8 cellular contexts compared by ENCODE assay signal in the genomic region with DNA sequence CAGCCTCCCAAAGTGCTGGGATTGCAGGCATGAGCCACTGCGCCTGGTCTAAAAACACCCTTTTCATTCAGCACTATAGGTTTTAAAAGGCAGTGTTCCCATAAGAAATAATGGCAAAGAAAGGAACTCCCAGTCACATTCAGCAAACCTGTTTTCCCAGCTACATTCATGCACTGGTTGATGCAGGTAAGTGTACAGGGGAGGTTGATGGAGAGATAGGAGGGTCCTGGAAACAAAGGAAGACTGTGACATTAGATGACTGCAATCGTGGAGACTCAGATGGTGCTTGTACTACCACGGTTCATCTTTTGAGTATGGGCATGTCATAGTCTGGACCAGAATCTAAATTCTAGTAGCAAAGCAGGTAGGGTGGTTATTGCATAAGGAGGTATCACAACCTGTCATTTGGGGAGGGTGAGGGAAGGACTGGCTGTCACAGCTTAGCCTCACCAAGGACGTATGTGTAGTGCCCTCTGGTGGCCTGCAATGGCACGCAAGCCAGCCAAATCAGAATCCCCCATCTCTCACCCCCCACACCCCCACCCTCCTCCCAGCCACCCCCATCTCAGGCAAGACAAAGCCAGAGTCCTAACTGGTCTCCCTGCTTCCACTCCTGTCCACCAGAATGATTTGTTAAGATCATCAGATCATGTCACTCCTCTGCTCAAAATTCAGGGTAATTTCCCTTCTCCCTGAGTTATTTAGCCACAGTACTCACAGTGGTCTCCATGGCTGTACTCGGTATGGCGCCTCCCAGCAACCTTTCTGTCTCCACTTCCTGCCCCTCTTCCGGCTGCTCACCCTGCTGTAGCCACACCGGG. TPM values are rescaled to one million over a fixed set of nuclear protein-coding genes. Genes with fewer than 3 reads are reported as not detected.
DNase-seq lines count a peak whose midpoint lies in the region; ATAC-seq lines count a peak whose summit lies in the region.

No MANE protein-coding gene starts in this region.

- no peaks in the 10 kb centered on the region for H3K9me3 Mint-ChIP-seq in activated CD4-positive, alpha-beta T cell treated with anti-CD3 and anti-CD28 coated beads, Interleukin-2, amount 10 ng/mL, durations not matched to agents 7 days and 5 days

- DNase-seq in COLO829 (ENCODE audit: low spot score), result peak; percentile 20
- DNase-seq in NCI-H2196 (lab: John Stamatoyannopoulos, UW; ENCODE audit: unreplicated experiment), result peak; percentile 36
- DNase-seq in activated CD4-positive, alpha-beta T cell treated with anti-CD3 and anti-CD28 coated beads, Interleukin-2, amount 10 ng/mL, durations not matched to agents 7 days and 5 days, result peak; percentile 80
- peak; percentile 66 for DNase-seq in dermis blood vessel endothelial cell
- DNase-seq in mesenchymal stem cell, result peak; percentile 56
- DNase-seq in stimulated activated CD8-positive, alpha-beta memory T cell treated with anti-CD3 and anti-CD28 coated beads, Interleukin-4, amount 100 ng/mL, for 48 hours, result peak; percentile 86

- no peak overlapping the region for H2AK5ac ChIP-seq in mesenchymal stem cell (ENCODE audit: low read length, severe bottlenecking)

- H3K27me3 Mint-ChIP-seq in activated CD4-positive, alpha-beta T cell treated with anti-CD3 and anti-CD28 coated beads, Interleukin-2, amount 10 ng/mL, durations not matched to agents 7 days and 5 days, result no peaks in the 10 kb centered on the region

- WGBS in mesenchymal stem cell, result 39% methylated on average over 8 of the region's 9 CpGs

- no peak overlapping the region for H3K9ac ChIP-seq in mesenchymal stem cell (ENCODE audit: low read length)

- H3K4ac ChIP-seq in mesenchymal stem cell (ENCODE audit: low read depth in 1 of 2, low read length in 2 of 2), result no peak overlapping the region

- H3K36me3 Mint-ChIP-seq in activated CD4-positive, alpha-beta T cell treated with anti-CD3 and anti-CD28 coated beads, Interleukin-2, amount 10 ng/mL, durations not matched to agents 7 days and 5 days (ENCODE audit: low read depth), result peaks cover 7% of the 10 kb centered on the region

- ATAC-seq in GM21447 (IDR thresholded peaks at IDR 0.05; ENCODE audit: unreplicated experiment) (peak; percentile 61), HG03520 (IDR thresholded peaks at IDR 0.05; ENCODE audit: unreplicated experiment) (no peak)

- no peak overlapping the region for H3K14ac ChIP-seq in mesenchymal stem cell (ENCODE audit: low read length in 2 of 2)

- H3K9me3 ChIP-seq in mesenchymal stem cell (ENCODE audit: control insufficient read depth, low read length), result no peaks in the 10 kb centered on the region

- H3K4me2 ChIP-seq in mesenchymal stem cell (ENCODE audit: low read length, poor library complexity, severe bottlenecking), result no peak overlapping the region

- CTCF ChIA-PET in activated CD4-positive, alpha-beta T cell treated with anti-CD3 and anti-CD28 coated beads, Interleukin-2, amount 10 ng/mL, durations not matched to agents 7 days and 5 days (lab: Charles Lee), result interaction anchor here (1.0 to 2.0 kb wide), 5 partner anchors 18 to 120 kb away, joined by 3 to 8 read pairs (median 3); no protein-coding TSS in a partner anchor

- POLR2A ChIA-PET in activated CD4-positive, alpha-beta T cell treated with anti-CD3 and anti-CD28 coated beads, Interleukin-2, amount 10 ng/mL, durations not matched to agents 7 days and 5 days (lab: Charles Lee), result no interaction called here

- no peaks in the 10 kb centered on the region for H3K36me3 ChIP-seq in mesenchymal stem cell (ENCODE audit: control insufficient read depth in 1 of 2, insufficient read depth in 2 of 2, low read depth in 1 of 2, low read length in 2 of 2)

- no peak overlapping the region for H3K23ac ChIP-seq in mesenchymal stem cell (ENCODE audit: low read length in 2 of 2)

- no peak overlapping the region for H2BK15ac ChIP-seq in mesenchymal stem cell (ENCODE audit: low read depth, poor library complexity, severe bottlenecking)

- no peak overlapping the region for H2BK120ac ChIP-seq in mesenchymal stem cell (ENCODE audit: low read depth, low read length)

- peak overlapping the region; percentile 46 for H3K4me3 Mint-ChIP-seq in activated CD4-positive, alpha-beta T cell treated with anti-CD3 and anti-CD28 coated beads, Interleukin-2, amount 10 ng/mL, durations not matched to agents 7 days and 5 days

- peak overlapping the region; percentile 80 for H3K27ac Mint-ChIP-seq in activated CD4-positive, alpha-beta T cell treated with anti-CD3 and anti-CD28 coated beads, Interleukin-2, amount 10 ng/mL, durations not matched to agents 7 days and 5 days

- H2AFZ ChIP-seq in mesenchymal stem cell (ENCODE audit: low read depth, low read length), result peak overlapping the region; percentile 58

- H3K27me3 ChIP-seq in mesenchymal stem cell (ENCODE audit: control insufficient read depth in 1 of 2, insufficient read depth in 1 of 2, low read length in 2 of 2), result no peaks in the 10 kb centered on the region

- H3K4me1 Mint-ChIP-seq in activated CD4-positive, alpha-beta T cell treated with anti-CD3 and anti-CD28 coated beads, Interleukin-2, amount 10 ng/mL, durations not matched to agents 7 days and 5 days, result peaks cover 23% of the 10 kb centered on the region

- no peak overlapping the region for H3K4me3 ChIP-seq in mesenchymal stem cell (ENCODE audit: insufficient read depth in 1 of 2, low read depth in 1 of 2, low read length in 2 of 2)

- no peak overlapping the region for H3K18ac ChIP-seq in mesenchymal stem cell (ENCODE audit: low read depth in 1 of 2, low read length in 2 of 2)

- no peak overlapping the region for H2BK12ac ChIP-seq in mesenchymal stem cell (ENCODE audit: low read length in 2 of 2)

- peak overlapping the region; percentile 83 for H4K91ac ChIP-seq in mesenchymal stem cell (ENCODE audit: low read length)

- H3K27ac ChIP-seq in mesenchymal stem cell (ENCODE audit: low read length, poor library complexity, severe bottlenecking), result no peak overlapping the region

- no peaks in the 10 kb centered on the region for H3K79me1 ChIP-seq in mesenchymal stem cell (replicated peaks; ENCODE audit: low read length, poor library complexity, severe bottlenecking)

- H3K4me1 ChIP-seq in mesenchymal stem cell (ENCODE audit: control insufficient read depth, insufficient read depth, low read depth, low read length), result peaks cover 2% of the 10 kb centered on the region

- H4K8ac ChIP-seq in mesenchymal stem cell (ENCODE audit: low read length), result no peak overlapping the region

- no peak overlapping the region for H2BK5ac ChIP-seq in mesenchymal stem cell (ENCODE audit: low read depth, low read length, poor library complexity, severe bottlenecking)

RNA-seq across cellular contexts. Expression of a gene that starts 28.8 kb away (rescaled TPM):
- total RNA-seq in activated CD4-positive, alpha-beta T cell treated with anti-CD3 and anti-CD28 coated beads, Interleukin-2, amount 10 ng/mL, durations not matched to agents 7 days and 5 days, result 10 to 100 TPM; 52.2 to 53.7 TPM
- total RNA-seq in dermis blood vessel endothelial cell, result 36.4 and 43.1 TPM in 2 replicates
- polyA plus RNA-seq in mesenchymal stem cell (2013, experiment 1 of 2), result 26.3 TPM
- 25.3 TPM for polyA plus RNA-seq in mesenchymal stem cell (2013, experiment 2 of 2)

RNA-seq across cellular contexts. Expression of a gene that starts 51.3 kb away (rescaled TPM):
- 10 to 100 TPM; 28.3 to 29.0 TPM for total RNA-seq in activated CD4-positive, alpha-beta T cell treated with anti-CD3 and anti-CD28 coated beads, Interleukin-2, amount 10 ng/mL, durations not matched to agents 7 days and 5 days
- 4.6 and 6.1 TPM in 2 replicates for total RNA-seq in dermis blood vessel endothelial cell
- polyA plus RNA-seq in mesenchymal stem cell (2013, experiment 1 of 2), result 4.1 TPM
- 3.8 TPM for polyA plus RNA-seq in mesenchymal stem cell (2013, experiment 2 of 2)

RNA-seq across cellular contexts. Expression of a gene that starts 56.0 kb away (rescaled TPM):
- 1 to 10 TPM; 2.7 to 3.5 TPM for total RNA-seq in activated CD4-positive, alpha-beta T cell treated with anti-CD3 and anti-CD28 coated beads, Interleukin-2, amount 10 ng/mL, durations not matched to agents 7 days and 5 days
- total RNA-seq in dermis blood vessel endothelial cell, result 0.51 and 2.2 TPM in 2 replicates
- polyA plus RNA-seq in mesenchymal stem cell (2013, experiment 1 of 2), result 0.94 TPM
- polyA plus RNA-seq in mesenchymal stem cell (2013, experiment 2 of 2), result 1.1 TPM

Comparison
In these comparisons a context has a peak if more than half of its experiments do, and no peak if none do; other contexts are left out.
1. DNase-seq: peak in every context shown above with its lines; median percentile 86 in stimulated activated CD8-positive, alpha-beta memory T cell treated with anti-CD3 and anti-CD28 coated beads, Interleukin-4, amount 100 ng/mL, for 48 hours; 80 in activated CD4-positive, alpha-beta T cell treated with anti-CD3 and anti-CD28 coated beads, Interleukin-2, amount 10 ng/mL, durations not matched to agents 7 days and 5 days; 66 in dermis blood vessel endothelial cell; 56 in mesenchymal stem cell; 36 in NCI-H2196; 20 in COLO829.